In genomic region chr1:44655609-44656008, GRCh38 we compare ENCODE assay signal across 1 cellular context.
TF ChIP-seq lines count a peak whose summit lies in the region.

No MANE protein-coding gene starts in this region.

TF ChIP-seq in IMR-90, 13 proteins besides CTCF, POLR2A, EP300 and RAD21 (continued from another document):
- TF ChIP-seq ELK1 (IDR thresholded peaks at IDR 0.05; ENCODE audit: borderline replicate concordance, low read depth, low read length) (no peak), SMC3 (IDR thresholded peaks at IDR 0.05; ENCODE audit: low read depth, low read length) (peak; percentile 58), MXI1 (IDR thresholded peaks at IDR 0.05; ENCODE audit: borderline replicate concordance, low read depth, low read length) (no peak), BHLHE40 (IDR thresholded peaks at IDR 0.05; ENCODE audit: low read depth, low read length) (no peak), MAFK (IDR thresholded peaks at IDR 0.05; ENCODE audit: low read depth, low read length) (no peak), RFX5 (IDR thresholded peaks at IDR 0.05; ENCODE audit: low read depth, low read length) (no peak)
TF ChIP-seq in IMR-90: peak in this region for 1.
